Comparison of ENCODE assay signal across 22 cellular contexts in genomic region chr11:70700453-70700852, GRCh38.
"Had no signal": no experiment of that assay in that cellular context is flagged by ENCODE, and none has a peak within 500 bp of the region (broad histone marks: within the 10 kb centered on the region; RNA-seq: fewer than 3 reads in every experiment).

No MANE protein-coding gene starts in this region.

- H3K9ac ChIP-seq: KMS-11 had no signal

- H3K27ac Mint-ChIP-seq: activated CD8-positive, alpha-beta memory T cell treated with anti-CD3 and anti-CD28 coated beads, Interleukin-2, amount 10 ng/mL, durations not matched to agents 7 days and 5 days; activated naive CD4-positive, alpha-beta T cell treated with anti-CD3 and anti-CD28 coated beads for 36 hours; activated naive CD8-positive, alpha-beta T cell; activated T-cell treated with anti-CD3 and anti-CD28 coated beads, Interleukin-2, amount 50 U/mL, for 24 hours; T-helper 1 cell treated with Interleukin-12 subunit alpha and Interleukin-12 subunit beta and Interleukin-4 antibody, amounts not matched to agents 30 μg/mL and 1 μg/mL, for 36 hours; WTC11 had no signal

- DNase-seq: activated CD4-positive, alpha-beta T cell treated with anti-CD3 and anti-CD28 coated beads for 48 hours; activated CD4-positive, alpha-beta T cell treated with anti-CD3 and anti-CD28 coated beads, Interleukin-2, amount 50 U/mL, for 48 hours; activated CD4-positive, CD25-positive, alpha-beta regulatory T cell treated with anti-CD3 and anti-CD28 coated beads, Interleukin-2, amount 50 U/mL, for 72 hours; activated CD8-positive, alpha-beta memory T cell treated with anti-CD3 and anti-CD28 coated beads, Interleukin-2, amount 10 ng/mL, durations not matched to agents 7 days and 5 days; activated gamma-delta T cell; activated naive CD4-positive, alpha-beta T cell treated with anti-CD3 and anti-CD28 coated beads for 36 hours; activated T-cell treated with anti-CD3 and anti-CD28 coated beads, Interleukin-2, amount 50 U/mL, for 24 hours; amygdala; NCI-H1092; NCI-H1417; NCI-H1694; NCI-H2029; NCI-H2107; NCI-H345; NCI-H510A; PC-3; SHP77 treated with DMSO at 0.1 percent for 48 hours had no signal

- H3K4me3 Mint-ChIP-seq: activated CD8-positive, alpha-beta memory T cell treated with anti-CD3 and anti-CD28 coated beads, Interleukin-2, amount 10 ng/mL, durations not matched to agents 7 days and 5 days; activated naive CD4-positive, alpha-beta T cell treated with anti-CD3 and anti-CD28 coated beads for 36 hours; activated naive CD8-positive, alpha-beta T cell; activated T-cell treated with anti-CD3 and anti-CD28 coated beads, Interleukin-2, amount 50 U/mL, for 24 hours; brain; T-helper 1 cell treated with Interleukin-12 subunit alpha and Interleukin-12 subunit beta and Interleukin-4 antibody, amounts not matched to agents 30 μg/mL and 1 μg/mL, for 36 hours; WTC11 had no signal

- H3K9me3 Mint-ChIP-seq: activated naive CD4-positive, alpha-beta T cell treated with anti-CD3 and anti-CD28 coated beads for 36 hours had no signal

- H3K36me3 Mint-ChIP-seq: activated CD8-positive, alpha-beta memory T cell treated with anti-CD3 and anti-CD28 coated beads, Interleukin-2, amount 10 ng/mL, durations not matched to agents 7 days and 5 days; activated naive CD8-positive, alpha-beta T cell had no signal

- H3K27me3 Mint-ChIP-seq: activated CD8-positive, alpha-beta memory T cell treated with anti-CD3 and anti-CD28 coated beads, Interleukin-2, amount 10 ng/mL, durations not matched to agents 7 days and 5 days; activated naive CD8-positive, alpha-beta T cell; brain had no signal

- H3K4me2 ChIP-seq: KMS-11 had no signal

- H3K27ac ChIP-seq: KMS-11 had no signal

- H3K4me1 Mint-ChIP-seq: activated CD8-positive, alpha-beta memory T cell treated with anti-CD3 and anti-CD28 coated beads, Interleukin-2, amount 10 ng/mL, durations not matched to agents 7 days and 5 days had no signal

- ATAC-seq: activated CD8-positive, alpha-beta memory T cell treated with anti-CD3 and anti-CD28 coated beads, Interleukin-2, amount 10 ng/mL, durations not matched to agents 7 days and 5 days had no signal
